ENCODE assay signal across 1 cellular context in genomic region chr13:112010714-112011113, GRCh38.
TF ChIP-seq lines count a peak whose summit lies in the region.

No MANE protein-coding gene starts in this region.

TF ChIP-seq in H1, 55 proteins besides CTCF, POLR2A, EP300 and RAD21 (continued from another document):
- TF ChIP-seq SIN3A (conservative IDR thresholded peaks at IDR 0.05 in 1 of 2, IDR thresholded peaks at IDR 0.05 in 1 of 2; ENCODE audit: low read depth in 1 of 2, low read length in 2 of 2) (no peak), TEAD4 (IDR thresholded peaks at IDR 0.05; ENCODE audit: low read depth, low read length) (no peak), CHD1 (IDR thresholded peaks at IDR 0.05; ENCODE audit: low read depth, low read length) (no peak)
